ENCODE assay signal across 8 cellular contexts in genomic region chr11:64148200-64148916, GRCh38.
DNase-seq lines count a peak whose midpoint lies in the region; ATAC-seq and TF ChIP-seq lines count a peak whose summit lies in the region.

No MANE protein-coding gene starts in this region.

- H3K9me3 ChIP-seq in RWPE2 (ENCODE audit: severe bottlenecking), result no peaks in the 10 kb centered on the region

- no peak overlapping the region for H3K27ac ChIP-seq in RWPE2 (ENCODE audit: poor library complexity, severe bottlenecking)

- H3K36me3 ChIP-seq in RWPE2 (ENCODE audit: low read depth), result no peaks in the 10 kb centered on the region

- TF ChIP-seq CTCF in RWPE2 (IDR thresholded peaks at IDR 0.05; ENCODE audit: poor library complexity, severe bottlenecking) (peak; percentile 87), foreskin fibroblast (IDR thresholded peaks at IDR 0.05; ENCODE audit: low read depth, low read length) (peak; percentile 98)

- H3K4me3 ChIP-seq in RWPE2 (ENCODE audit: severe bottlenecking), result no peak overlapping the region
- peak overlapping the region in 1 of 2 donors; percentile 10 for H3K4me3 ChIP-seq in foreskin fibroblast (ENCODE audit: low read depth in 1 of 2, low read length in 2 of 2)

- no peaks in the 10 kb centered on the region for H3K27me3 ChIP-seq in RWPE2 (ENCODE audit: insufficient read depth, poor library complexity, severe bottlenecking)

- H3K4me1 ChIP-seq in RWPE2 (ENCODE audit: insufficient read depth, poor library complexity, severe bottlenecking), result no peaks in the 10 kb centered on the region

- DNase-seq in COR-L47 (lab: John Stamatoyannopoulos, UW), result peak; percentile 95
- DNase-seq in KG1 (lab: John Stamatoyannopoulos, UW), result peak; percentile 54
- peak; percentile 56 for DNase-seq in RWPE2 (ENCODE audit: low spot score)
- DNase-seq in activated effector memory CD4-positive, alpha-beta T cell treated with anti-CD3 and anti-CD28 coated beads, Interleukin-2, amount 50 U/mL, for 16 hours, result peak; percentile 91
- peak; percentile 52 to 89 for DNase-seq in foreskin fibroblast
- DNase-seq in non-pigmented ciliary epithelial cell (ENCODE audit: low read depth), result peak; percentile 13
- DNase-seq in stromal cell of bone marrow (ENCODE audit: low read depth), result peak; percentile 31

- ATAC-seq in RWPE2 (ENCODE audit: low read depth) (peak; percentile 60; the same call in 2 of the 3 replicates), HG02885 (IDR thresholded peaks at IDR 0.05; ENCODE audit: poor library complexity, unreplicated experiment) (no peak)

Comparison
In these comparisons a context has a peak if more than half of its experiments do, and no peak if none do; other contexts are left out.
1. DNase-seq: peak in every context shown above with its lines; median percentile 95 in COR-L47; 91 in activated effector memory CD4-positive, alpha-beta T cell treated with anti-CD3 and anti-CD28 coated beads, Interleukin-2, amount 50 U/mL, for 16 hours; 70 in foreskin fibroblast; 56 in RWPE2; 54 in KG1; 31 in stromal cell of bone marrow; 13 in non-pigmented ciliary epithelial cell.